29 cellular contexts compared by ENCODE assay signal in the genomic region with DNA sequence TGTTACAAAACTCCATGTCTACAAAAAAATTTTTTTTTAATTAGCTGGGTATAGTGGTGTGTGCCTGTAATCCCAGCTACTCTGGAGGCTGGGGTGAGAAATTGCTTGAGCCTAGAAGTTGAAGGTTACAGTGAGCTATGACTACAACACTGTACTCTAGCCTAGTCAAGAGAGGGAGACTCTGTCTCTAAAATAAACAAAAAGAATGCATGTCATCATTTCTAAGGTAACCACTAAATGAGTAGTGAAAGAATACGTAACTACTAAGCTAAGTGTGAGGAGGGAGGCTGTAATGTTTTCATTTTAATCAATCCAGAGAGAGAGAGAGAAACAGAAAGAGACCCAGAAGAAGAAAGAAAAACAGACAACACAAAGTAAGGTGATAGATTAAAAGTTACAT.
"Had no signal": no experiment of that assay in that cellular context is flagged by ENCODE, and none has a peak within 500 bp of the region (broad histone marks: within the 10 kb centered on the region; RNA-seq: fewer than 3 reads in every experiment).

No MANE protein-coding gene starts in this region.

- H3K36me3 ChIP-seq: heart right ventricle, left lung, neutrophil, uterus had no signal

- H3K4me1 Mint-ChIP-seq: activated naive CD4-positive, alpha-beta T cell treated with anti-CD3 and anti-CD28 coated beads, Interleukin-2, amount 50 U/mL, for 24 hours; T-helper 17 cell; WTC11 had no signal

- H3K36me3 Mint-ChIP-seq: activated naive CD4-positive, alpha-beta T cell treated with anti-CD3 and anti-CD28 coated beads, Interleukin-2, amount 50 U/mL, for 24 hours; type B pancreatic cell; WTC11 had no signal

- H3K4me1 ChIP-seq: heart right ventricle, left lung, uterus had no signal

- ATAC-seq: activated CD8-positive, alpha-beta T cell treated with anti-CD3 and anti-CD28 coated beads for 36 hours; activated T-cell treated with anti-CD3 and anti-CD28 coated beads, Interleukin-2, amount 50 U/mL, for 4 hours; heart right ventricle; left lung; mucosa of descending colon; sciatic nerve; T-helper 17 cell; WTC11 had no signal

- H3K4me3 Mint-ChIP-seq: activated CD8-positive, alpha-beta T cell treated with anti-CD3 and anti-CD28 coated beads for 36 hours; activated naive CD4-positive, alpha-beta T cell treated with anti-CD3 and anti-CD28 coated beads, Interleukin-2, amount 50 U/mL, for 24 hours; activated T-cell treated with anti-CD3 and anti-CD28 coated beads, Interleukin-2, amount 50 U/mL, for 4 hours; nephron; stimulated activated naive CD8-positive, alpha-beta T cell treated with anti-CD3 and anti-CD28 coated beads, Interleukin-15, Interleukin-2, amounts not matched to agents 100 ng/mL and 50 ng/mL, for 24 hours; T-helper 17 cell; type B pancreatic cell; WTC11 had no signal

- H3K27ac Mint-ChIP-seq: activated CD8-positive, alpha-beta T cell treated with anti-CD3 and anti-CD28 coated beads for 36 hours; activated naive CD4-positive, alpha-beta T cell treated with anti-CD3 and anti-CD28 coated beads, Interleukin-2, amount 50 U/mL, for 24 hours; activated T-helper 2 cell treated with anti-CD3 and anti-CD28 coated beads, Interferon-gamma antibody, Interleukin-2, Interleukin-4, amounts not matched to agents 10 μg/mL and 5 μg/mL and 100 μg/mL, durations not matched to agents 14 hours and 24 hours and 36 hours; progenitor cell of endocrine pancreas; stimulated activated naive CD8-positive, alpha-beta T cell treated with anti-CD3 and anti-CD28 coated beads, Interleukin-15, Interleukin-2, amounts not matched to agents 100 ng/mL and 50 ng/mL, for 24 hours; T-helper 17 cell; type B pancreatic cell; WTC11 had no signal

- DNase-seq: activated CD4-positive, alpha-beta T cell treated with anti-CD3 and anti-CD28 coated beads, Interleukin-2, amount 50 U/mL, for 1 hour; activated CD8-positive, alpha-beta T cell treated with anti-CD3 and anti-CD28 coated beads for 36 hours; activated T-cell treated with anti-CD3 and anti-CD28 coated beads, Interleukin-2, amount 50 U/mL, for 4 hours; anterior cingulate cortex; dorsolateral prefrontal cortex; effector memory CD4-positive, alpha-beta T cell; foreskin fibroblast; heart right ventricle; kidney glomerular epithelial cell; left lung; mucosa of descending colon; stimulated activated CD4-positive, alpha-beta T cell treated with anti-CD3 and anti-CD28 coated beads, Interleukin-12 subunit alpha, Interleukin-12 subunit beta, amount 100 ng/mL, for 4 hours; stimulated activated CD4-positive, alpha-beta T cell treated with anti-CD3 and anti-CD28 coated beads, Interleukin-4, amount 100 ng/mL, for 1 hour; substantia nigra; T-helper 17 cell; T1000; uterus had no signal

- H3K9me3 Mint-ChIP-seq: activated CD8-positive, alpha-beta T cell treated with anti-CD3 and anti-CD28 coated beads for 36 hours; activated naive CD4-positive, alpha-beta T cell treated with anti-CD3 and anti-CD28 coated beads, Interleukin-2, amount 50 U/mL, for 24 hours; activated T-cell treated with anti-CD3 and anti-CD28 coated beads, Interleukin-2, amount 50 U/mL, for 4 hours; activated T-helper 2 cell treated with anti-CD3 and anti-CD28 coated beads, Interferon-gamma antibody, Interleukin-2, Interleukin-4, amounts not matched to agents 10 μg/mL and 5 μg/mL and 100 μg/mL, durations not matched to agents 14 hours and 24 hours and 36 hours; nephron; stimulated activated naive CD8-positive, alpha-beta T cell treated with anti-CD3 and anti-CD28 coated beads, Interleukin-15, Interleukin-2, amounts not matched to agents 100 ng/mL and 50 ng/mL, for 24 hours; type B pancreatic cell; WTC11 had no signal

- H3K27ac ChIP-seq: coronary artery, dorsolateral prefrontal cortex, heart right ventricle, left lung, neutrophil, skin epidermis, uterus had no signal

- H3K27me3 Mint-ChIP-seq: progenitor cell of endocrine pancreas, type B pancreatic cell had no signal

- H3K4me3 ChIP-seq: coronary artery, dorsolateral prefrontal cortex, heart right ventricle, left lung, lung, mucosa of descending colon, skin epidermis, uterus had no signal

- H3K27me3 ChIP-seq: dorsolateral prefrontal cortex, heart right ventricle, left lung, uterus had no signal

- H3K9me3 ChIP-seq: heart right ventricle, left lung, mucosa of descending colon, neutrophil, uterus had no signal
